ENCODE assay signal across 8 cellular contexts in the genomic region with DNA sequence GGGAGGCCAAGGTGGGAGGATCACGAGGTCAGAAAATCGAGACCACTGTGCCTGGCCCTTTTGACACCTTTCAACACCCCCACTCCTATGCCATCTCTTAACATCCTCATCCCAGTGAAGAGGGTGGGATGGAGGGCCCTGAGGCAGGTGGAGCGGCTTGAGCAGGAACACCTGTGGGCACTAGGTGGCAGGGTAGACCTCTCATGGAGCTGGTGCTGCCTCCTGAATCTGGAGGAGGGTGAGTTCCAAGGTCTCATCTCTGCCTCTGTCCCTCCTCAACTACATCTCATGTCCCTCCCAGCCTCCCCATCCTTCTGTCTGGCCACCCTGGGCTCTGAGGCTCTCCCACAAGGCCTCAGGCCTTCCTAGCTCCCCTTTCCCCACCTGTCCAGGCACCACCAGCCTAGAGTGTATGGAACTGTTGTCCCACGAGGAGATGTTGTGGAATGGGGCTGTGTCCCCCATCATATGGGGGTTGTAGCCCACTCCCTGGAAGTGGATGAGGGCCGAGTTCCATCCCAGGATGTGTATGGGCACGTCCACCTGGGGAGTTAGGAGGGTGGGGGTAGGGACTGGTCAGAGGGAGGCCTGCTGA. TPM values are rescaled to one million over a fixed set of nuclear protein-coding genes. Genes with fewer than 3 reads are reported as not detected.
DNase-seq lines count a peak whose midpoint lies in the region; ATAC-seq, FAIRE-seq and TF ChIP-seq lines count a peak whose summit lies in the region.

No MANE protein-coding gene starts in this region.

- TF ChIP-seq CTCF in brain microvascular endothelial cell (IDR thresholded peaks at IDR 0.05; ENCODE audit: low read depth, low read length, missing control alignments) (peak; percentile 45), pancreas (IDR thresholded peaks at IDR 0.05) (peak in 3 of 4 donors; percentile 22 to 32 (median 30))

- no peaks in the 10 kb centered on the region for H3F3A ChIP-seq in GM23248 (ENCODE audit: insufficient read depth)

- no peaks in the 10 kb centered on the region for H3K9me3 ChIP-seq in pancreas
- H3K9me3 ChIP-seq in GM23248 (ENCODE audit: low read depth) = no peaks in the 10 kb centered on the region

- no peaks in the 10 kb centered on the region for H3K36me3 ChIP-seq in brain microvascular endothelial cell (replicated peaks)
- no peaks in the 10 kb centered on the region for H3K36me3 ChIP-seq in pancreas
- H3K36me3 ChIP-seq in GM23248 (ENCODE audit: low read depth) = no peaks in the 10 kb centered on the region

- no peak overlapping the region for H3K27ac ChIP-seq in brain microvascular endothelial cell
- no peak overlapping the region for H3K27ac ChIP-seq in pancreas
- H3K27ac ChIP-seq in GM23248 = no peak overlapping the region

- H3K27me3 ChIP-seq in brain microvascular endothelial cell (replicated peaks) (no peaks in the 10 kb centered on the region), pancreas (no peaks in the 10 kb centered on the region), GM23248 (replicated peaks; ENCODE audit: insufficient read depth) (peaks cover 4% of the 10 kb centered on the region; the same call in 1 of the 2 replicates)

- H3K79me2 ChIP-seq in GM23248 (ENCODE audit: insufficient read depth) = no peaks in the 10 kb centered on the region

- H3K4me2 ChIP-seq in GM23248 (ENCODE audit: unreplicated experiment) = no peak overlapping the region

- ATAC-seq in pancreas = peak in 3 of 4 donors; percentile 72 to 86 (median 86)
- no peak for ATAC-seq in GM21390 (IDR thresholded peaks at IDR 0.05; ENCODE audit: unreplicated experiment)
- ATAC-seq in GM21825 (IDR thresholded peaks at IDR 0.05; ENCODE audit: unreplicated experiment) = no peak

- DNase-seq in SHP77 (lab: John Stamatoyannopoulos, UW) (peak; percentile 39 to 67), SHP77 treated with DMSO at 0.1 percent for 48 hours (lab: John Stamatoyannopoulos, UW) (no peak), brain microvascular endothelial cell (no peak), pancreas (peak in 2 of 6 donors; percentile 40 to 42), GM23248 (no peak)

- 44 to 58% methylated on average over 5 to 6 of the region's 6 CpGs for WGBS in pancreas, 2 donors
- WGBS in GM23248 (ENCODE audit: low coverage in 1 of 2, low lambda C conversion rate in 2 of 2, missing lambda C conversion rate in 2 of 2), 2 experiments = 38 to 40% methylated on average over 6 of the region's 6 CpGs

- H2AFZ ChIP-seq in GM23248 = no peak overlapping the region

- intact Hi-C loops in pancreas (cut with DNase I) = no loop called here

- peak; percentile 59; the same call in 1 of the 2 replicates for TF ChIP-seq RAD21 in Ishikawa (IDR thresholded peaks at IDR 0.05; ENCODE audit: low read depth)

- no peak for FAIRE-seq in pancreas (lab: Jason Lieb, UNC)

- no peaks in the 10 kb centered on the region for H4K20me1 ChIP-seq in GM23248 (ENCODE audit: insufficient read depth)

- TF ChIP-seq EP300 in Ishikawa (IDR thresholded peaks at IDR 0.05; ENCODE audit: borderline replicate concordance) = no peak

- in situ Hi-C loops in brain microvascular endothelial cell (cut with HindIII; ENCODE audit: low pct_ligation_motif_present, low sequenced_read_pairs) (no loop called here), GM23248 (cut with MboI) (no loop called here)

- H3K4me3 ChIP-seq in brain microvascular endothelial cell (ENCODE audit: low read depth, low read length) (no peak overlapping the region), pancreas (no peak overlapping the region), GM23248 (no peak overlapping the region)

- H3K9me2 ChIP-seq in GM23248 (ENCODE audit: insufficient read depth) = no peaks in the 10 kb centered on the region

- no peak overlapping the region for H3K9ac ChIP-seq in GM23248

- no peaks in the 10 kb centered on the region for H3K4me1 ChIP-seq in pancreas
- H3K4me1 ChIP-seq in GM23248 (ENCODE audit: insufficient read depth) = no peaks in the 10 kb centered on the region

TF ChIP-seq in Ishikawa, 13 proteins besides CTCF, POLR2A, EP300 and RAD21:
- no peak for TF ChIP-seq EGR1 (IDR thresholded peaks at IDR 0.05)
- TF ChIP-seq, protein P1, sequence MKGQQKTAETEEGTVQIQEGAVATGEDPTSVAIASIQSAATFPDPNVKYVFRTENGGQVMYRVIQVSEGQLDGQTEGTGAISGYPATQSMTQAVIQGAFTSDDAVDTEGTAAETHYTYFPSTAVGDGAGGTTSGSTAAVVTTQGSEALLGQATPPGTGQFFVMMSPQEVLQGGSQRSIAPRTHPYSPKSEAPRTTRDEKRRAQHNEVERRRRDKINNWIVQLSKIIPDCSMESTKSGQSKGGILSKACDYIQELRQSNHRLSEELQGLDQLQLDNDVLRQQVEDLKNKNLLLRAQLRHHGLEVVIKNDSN (IDR thresholded peaks at IDR 0.05) = no peak
- TF ChIP-seq ZBTB7A (IDR thresholded peaks at IDR 0.05; ENCODE audit: low read depth) = no peak

RNA-seq across cellular contexts. Expression of a gene that starts 17.0 kb away (rescaled TPM):
- 10 to 100 TPM in 2 of 6 donors, 1 to 10 TPM in 4; 3.7 to 29.6 (median 7.4) TPM for total RNA-seq in pancreas
- 100 to 1,000 TPM in 1 of 2 donors, 10 to 100 TPM in 1; 66.3 to 314 TPM for polyA plus RNA-seq in pancreas
- not detected in 2 replicates for total RNA-seq in GM23248 (2014; rRNA removed; shearing (Covaris generic))
- not detected in 2 replicates for polyA plus RNA-seq in GM23248 (2016; fragmentation: Nextera tagmentation; extraction: Ambion mirVana)

RNA-seq across cellular contexts. Expression of a gene that starts 25.3 kb away (rescaled TPM):
- total RNA-seq in pancreas = 1 to 10 TPM in 2 of 6 donors, under 1 TPM in 4; 0.35 to 3.1 (median 0.72) TPM
- 10 to 100 TPM in 1 of 2 donors, 1 to 10 TPM in 1; 3.9 to 32.6 TPM for polyA plus RNA-seq in pancreas
- not detected in 2 replicates for total RNA-seq in GM23248 (2014; rRNA removed; shearing (Covaris generic))
- polyA plus RNA-seq in GM23248 (2016; fragmentation: Nextera tagmentation; extraction: Ambion mirVana) = not detected in 2 replicates

RNA-seq across cellular contexts. Expression of a gene that starts 31.1 kb away (rescaled TPM):
- under 1 TPM; 0.06 to 0.22 (median 0.12) TPM for total RNA-seq in pancreas
- polyA plus RNA-seq in pancreas = under 1 TPM; 0.19 to 0.38 TPM
- not detected in 2 replicates for total RNA-seq in GM23248 (2014; rRNA removed; shearing (Covaris generic))
- 0.08 TPM in 1 of 2 replicates, not detected in the other for polyA plus RNA-seq in GM23248 (2016; fragmentation: Nextera tagmentation; extraction: Ambion mirVana)

RNA-seq across cellular contexts. Expression of a gene that starts 50.5 kb away (rescaled TPM):
- under 1 TPM in 2 of 6 donors, not detected in 4; 0.09 to 0.19 TPM for total RNA-seq in pancreas
- polyA plus RNA-seq in pancreas (under 1 TPM in 1 of 2 donors, not detected in 1; 0.09 TPM), GM23248 (2016; fragmentation: Nextera tagmentation; extraction: Ambion mirVana) (not detected in 2 replicates)
- total RNA-seq in GM23248 (2014; rRNA removed; shearing (Covaris generic)) = not detected in 2 replicates

RNA-seq across cellular contexts. Expression of a gene that starts 50.8 kb away (rescaled TPM):
- total RNA-seq in pancreas = 1 to 10 TPM in 2 of 6 donors, under 1 TPM in 4; 0.19 to 1.7 (median 0.65) TPM
- polyA plus RNA-seq in pancreas = 1 to 10 TPM; 4.2 to 8.6 TPM
- not detected in 2 replicates for total RNA-seq in GM23248 (2014; rRNA removed; shearing (Covaris generic))
- polyA plus RNA-seq in GM23248 (2016; fragmentation: Nextera tagmentation; extraction: Ambion mirVana) = not detected in 2 replicates

Comparison
In these comparisons a context has a peak if more than half of its experiments do, and no peak if none do; other contexts are left out.
1. DNase-seq: peak in SHP77 (2 of 2); none in SHP77 treated with DMSO at 0.1 percent for 48 hours (single experiment), brain microvascular endothelial cell (single experiment) and GM23248 (single experiment).
2. ATAC-seq: peak in pancreas (3 of 4); none in GM21390 (single experiment) and GM21825 (single experiment).